In the genomic region with DNA sequence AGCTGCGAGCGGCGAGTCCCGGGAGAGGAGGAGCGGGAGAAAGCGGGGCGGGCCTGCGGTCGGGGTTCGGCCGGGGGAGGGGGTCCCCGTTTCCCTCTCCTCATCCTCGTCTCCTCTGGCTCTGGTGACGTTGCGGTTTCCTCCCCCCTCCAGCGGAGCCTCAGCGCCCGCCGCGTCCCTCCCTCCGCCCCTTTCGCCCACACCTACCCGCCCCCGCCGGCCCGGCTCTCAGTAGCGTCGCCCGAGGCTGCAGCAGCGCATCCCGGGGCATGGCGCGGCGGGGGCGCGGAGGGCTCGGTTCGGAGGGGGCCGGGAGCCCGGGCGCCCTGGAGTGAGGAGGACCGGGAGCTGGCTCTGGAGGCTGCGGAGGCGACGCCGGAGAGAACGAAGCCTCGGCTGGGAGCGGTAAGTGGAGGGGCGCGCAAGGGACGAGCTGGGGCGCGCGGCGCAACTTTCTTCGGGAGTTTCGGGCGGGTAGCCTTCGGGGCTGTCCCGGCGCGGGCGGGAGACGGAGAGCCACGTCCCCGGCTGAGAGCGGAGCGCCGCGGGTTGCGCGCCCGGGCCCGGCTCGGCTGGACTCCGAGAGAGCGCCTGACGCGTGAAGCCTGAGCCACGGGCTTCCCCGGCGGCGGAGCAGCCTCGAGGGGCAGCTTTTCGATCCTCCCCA, we compare ENCODE assay signal across 8 cellular contexts. TPM values are rescaled to one million over a fixed set of nuclear protein-coding genes. Genes with fewer than 3 reads are reported as not detected.
A peak's percentile ranks its signal among the peaks of the same experiment; 100 is the strongest.
DNase-seq lines count a peak whose midpoint lies in the region; ATAC-seq, FAIRE-seq and TF ChIP-seq lines count a peak whose summit lies in the region.

A gene (plus strand): TSS at position 231 of the 667 bp plus-strand sequence. CDS start 28,304 bp downstream, outside the sequence.

- TF ChIP-seq POLR2A in GM12891 (IDR thresholded peaks at IDR 0.05; ENCODE audit: low read depth, low read length), result peak; percentile 57; the same call in 1 of the 2 replicates

- no peaks in the 10 kb centered on the region for H3K9me2 ChIP-seq in MM.1S (replicated peaks; ENCODE audit: insufficient read depth, low read length)

- FAIRE-seq in GM12891 (lab: Jason Lieb, UNC), result peak; percentile 90

- ATAC-seq in lung (ENCODE audit: insufficient read depth, low FRiP score), result peak; percentile 94

- peak within 1 kb of the TSS; percentile 75 for H3K4me3 Mint-ChIP-seq in activated CD4-positive, alpha-beta memory T cell treated with anti-CD3 and anti-CD28 coated beads for 36 hours

- H4K20me1 ChIP-seq in MM.1S (ENCODE audit: insufficient read depth, low read length), result no peaks in the 10 kb centered on the region

- peaks cover 20% of the 10 kb centered on the region for H3F3A ChIP-seq in MM.1S (ENCODE audit: insufficient read depth, low read length)

- H3K4me1 ChIP-seq in MM.1S (ENCODE audit: low read length), result peaks cover 13% of the 10 kb centered on the region
- peaks cover 0 to 2% of the 10 kb centered on the region in 2 donors for H3K4me1 ChIP-seq in lung (ENCODE audit: control insufficient read depth in 2 of 2, insufficient read depth in 2 of 2, low read length in 2 of 2)

- H3K9me3 ChIP-seq in MM.1S (replicated peaks; ENCODE audit: insufficient read depth, low read length), result no peaks in the 10 kb centered on the region
- H3K9me3 ChIP-seq in lung (ENCODE audit: control insufficient read depth in 2 of 2, insufficient read depth in 1 of 2, low read length in 1 of 2), result no peaks in the 10 kb centered on the region

- H3K27ac Mint-ChIP-seq in activated CD4-positive, alpha-beta memory T cell treated with anti-CD3 and anti-CD28 coated beads for 36 hours, result no peak within 1 kb of the TSS

- peak within 1 kb of the TSS; percentile 36; the same call in 1 of the 2 replicates for H3K9ac ChIP-seq in MM.1S (ENCODE audit: low read length)

- H3K79me2 ChIP-seq in MM.1S (ENCODE audit: low read length), result no peaks in the 10 kb centered on the region

- peak within 1 kb of the TSS; percentile 93 for H3K4me2 ChIP-seq in MM.1S (ENCODE audit: low read depth, low read length)

- H3K36me3 ChIP-seq in H7 (replicated peaks; ENCODE audit: control insufficient read depth, insufficient read depth, low read length) (no peaks in the 10 kb centered on the region), MM.1S (replicated peaks; ENCODE audit: insufficient read depth, low read length) (no peaks in the 10 kb centered on the region), lung (ENCODE audit: control insufficient read depth in 2 of 2, insufficient read depth in 2 of 2, low read length in 2 of 2) (no peaks in the 10 kb centered on the region)

- intact Hi-C loops in activated CD4-positive, alpha-beta memory T cell treated with anti-CD3 and anti-CD28 coated beads for 36 hours (cut with micrococcal nuclease), result loop anchor here (2.0 to 10.0 kb wide), 6 partner anchors 22 to 314 kb away; a partner anchor contains a TSS

- POLR2A ChIA-PET in activated CD4-positive, alpha-beta memory T cell treated with anti-CD3 and anti-CD28 coated beads for 36 hours (lab: Charles Lee), result interaction anchor here (0.6 kb wide), 1 partner anchor 200 kb away, joined by 3 read pairs; no protein-coding TSS in a partner anchor

- no peak within 1 kb of the TSS for H3K27ac ChIP-seq in MM.1S (ENCODE audit: low read length)
- H3K27ac ChIP-seq in lung (ENCODE audit: low read depth in 1 of 2, low read length in 1 of 2), result peak within 1 kb of the TSS; percentile 81 to 96

- H3K27me3 Mint-ChIP-seq in activated CD4-positive, alpha-beta memory T cell treated with anti-CD3 and anti-CD28 coated beads for 36 hours, result no peaks in the 10 kb centered on the region

- H3K4me3 ChIP-seq in H7 (ENCODE audit: insufficient read depth, low read depth, low read length) (peak within 1 kb of the TSS; percentile 94), MM.1S (ENCODE audit: low read length) (peak within 1 kb of the TSS; percentile 65), lung (peak within 1 kb of the TSS; percentile 76)

- peaks cover 15% of the 10 kb centered on the region for H3K4me1 Mint-ChIP-seq in activated CD4-positive, alpha-beta memory T cell treated with anti-CD3 and anti-CD28 coated beads for 36 hours (ENCODE audit: low read depth)

- no peaks in the 10 kb centered on the region for H3K27me3 ChIP-seq in H7 (ENCODE audit: control insufficient read depth, insufficient read depth, low read length)
- peaks cover 10% of the 10 kb centered on the region; the same call in 1 of the 2 replicates for H3K27me3 ChIP-seq in MM.1S (replicated peaks; ENCODE audit: insufficient read depth, low read length)
- H3K27me3 ChIP-seq in lung (ENCODE audit: control insufficient read depth, insufficient read depth), result no peaks in the 10 kb centered on the region

- DNase-seq in GM12891 (ENCODE audit: insufficient read length, low spot score), result peak; percentile 65
- peak; percentile 95 for DNase-seq in H7
- peak; percentile 48 for DNase-seq in MM.1S
- peak; percentile 74 for DNase-seq in activated CD4-positive, alpha-beta memory T cell treated with anti-CD3 and anti-CD28 coated beads for 36 hours
- peak; percentile 40 for DNase-seq in effector CD4-positive, alpha-beta T cell
- DNase-seq in lung (ENCODE audit: low spot score), result peak; percentile 78
- peak in 2 of 3 donors; percentile 10 to 38 for DNase-seq in stimulated activated CD4-positive, alpha-beta T cell treated with anti-CD3 and anti-CD28 coated beads, TNF-alpha, amount 100 ng/mL, for 48 hours (ENCODE audit: low read depth in 3 of 3)
- no peak for DNase-seq in foreskin melanocyte

- no peaks in the 10 kb centered on the region for H3K9me3 Mint-ChIP-seq in activated CD4-positive, alpha-beta memory T cell treated with anti-CD3 and anti-CD28 coated beads for 36 hours

- no peaks in the 10 kb centered on the region for H3K36me3 Mint-ChIP-seq in activated CD4-positive, alpha-beta memory T cell treated with anti-CD3 and anti-CD28 coated beads for 36 hours

- H2AFZ ChIP-seq in MM.1S (ENCODE audit: low read length), result peak within 1 kb of the TSS; percentile 84

- WGBS in lung, 2 donors, result 1% methylated on average over 73 to 86 of the region's 86 CpGs

- CTCF ChIA-PET in activated CD4-positive, alpha-beta memory T cell treated with anti-CD3 and anti-CD28 coated beads for 36 hours (lab: Charles Lee), result interaction anchor here (1.2 to 1.3 kb wide), 4 partner anchors 22 to 163 kb away, joined by 3 to 4 read pairs (median 4); no protein-coding TSS in a partner anchor

- TF ChIP-seq CTCF in MM.1S (IDR thresholded peaks at IDR 0.05; ENCODE audit: low read length), result no peak
- TF ChIP-seq CTCF in lung (IDR thresholded peaks at IDR 0.05; ENCODE audit: control extremely low read depth, extremely low read depth), result no peak

TF ChIP-seq in GM12891, 5 proteins besides CTCF, POLR2A, EP300 and RAD21:
- peak; percentile 47; the same call in 1 of the 2 replicates for TF ChIP-seq TAF1 (IDR thresholded peaks at IDR 0.05; ENCODE audit: low read depth, low read length)
- no peak for TF ChIP-seq POLR2AphosphoS5 (IDR thresholded peaks at IDR 0.05; ENCODE audit: low read depth, low read length)

RNA-seq across cellular contexts. Expression of the gene that starts here (rescaled TPM):
- 22.8 TPM for polyA plus RNA-seq in GM12891 (2012; ENCODE audit: low read depth, missing spikeins)
- total RNA-seq in H7 (2014; rRNA removed; shearing (Covaris generic)), result 39.5 and 48.1 TPM in 2 replicates
- 1 to 10 TPM; 8.3 to 8.6 TPM for total RNA-seq in activated CD4-positive, alpha-beta memory T cell treated with anti-CD3 and anti-CD28 coated beads for 36 hours
- 10 to 100 TPM; 44.5 to 46.9 TPM for total RNA-seq in lung
- polyA plus RNA-seq in lung, result 10 to 100 TPM in 1 of 2 donors, 1 to 10 TPM in 1; 5.4 to 40.3 TPM
